26 cellular contexts compared by ENCODE assay signal in the genomic region with DNA sequence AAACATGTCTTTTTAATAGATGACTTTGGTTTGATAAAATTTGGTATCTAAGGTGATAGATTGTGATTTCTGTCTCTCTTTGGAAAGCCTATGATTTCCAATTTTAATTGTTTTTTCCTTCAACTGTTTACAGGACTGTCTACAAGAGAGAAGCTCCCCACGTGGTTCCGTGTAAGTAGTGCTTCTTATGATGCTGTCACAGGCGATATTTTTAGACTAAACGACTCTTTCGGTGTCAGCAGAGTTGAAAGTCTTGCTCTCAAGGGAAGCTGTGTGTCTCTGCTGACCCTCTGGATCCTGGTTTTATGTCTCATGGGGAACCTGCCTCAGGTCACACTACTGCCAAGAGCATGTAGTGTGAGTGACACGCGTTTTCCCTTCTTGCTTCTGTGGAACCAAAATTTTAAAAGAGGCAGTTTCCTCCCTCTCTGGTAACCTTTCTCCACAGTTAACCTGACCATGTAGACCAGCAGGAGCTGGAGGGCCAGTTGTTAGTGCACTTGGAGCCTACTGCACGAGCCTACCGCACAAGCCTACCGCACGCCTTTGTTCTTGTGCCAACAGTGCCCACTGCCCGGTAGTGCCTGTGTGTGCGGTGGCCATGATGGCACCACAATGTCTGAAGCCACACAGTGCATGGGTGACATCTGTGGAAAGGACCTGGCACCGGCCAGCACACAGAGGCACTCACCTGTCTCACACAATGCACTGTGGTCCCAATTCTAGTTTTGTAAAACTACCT.
"Had no signal": no experiment of that assay in that cellular context is flagged by ENCODE, and none has a peak within 500 bp of the region (broad histone marks: within the 10 kb centered on the region; RNA-seq: fewer than 3 reads in every experiment).

No MANE protein-coding gene starts in this region.

- FAIRE-seq: bronchial epithelial cell, TTC549 had no signal

- H3K4me1 ChIP-seq: ascending aorta, body of pancreas, Peyer's patch had no signal

- ATAC-seq: activated CD8-positive, alpha-beta memory T cell treated with anti-CD3 and anti-CD28 coated beads, Interleukin-2, amount 10 ng/mL, durations not matched to agents 7 days and 5 days; activated naive CD4-positive, alpha-beta T cell treated with anti-CD3 and anti-CD28 coated beads, Interleukin-2, amount 50 U/mL, for 72 hours; activated naive CD8-positive, alpha-beta T cell treated with anti-CD3 and anti-CD28 coated beads, Interleukin-2, amount 50 U/mL, for 24 hours; activated T-cell treated with anti-CD3 and anti-CD28 coated beads, Interleukin-2, amount 50 U/mL, for 4 hours; body of pancreas; T-helper 17 cell had no signal

- H3K27ac ChIP-seq: ascending aorta, body of pancreas, Peyer's patch had no signal

- H3K36me3 ChIP-seq: ascending aorta, Peyer's patch had no signal

- H3K9me3 ChIP-seq: ascending aorta, body of pancreas, Peyer's patch had no signal

- H3K27me3 ChIP-seq: ascending aorta, body of pancreas, Peyer's patch had no signal

- DNase-seq: activated B cell treated with CpG ODN at 0.5 μM for 24 hours; activated CD4-positive, alpha-beta T cell treated with anti-CD3 and anti-CD28 coated beads for 1 hour; activated CD4-positive, alpha-beta T cell treated with anti-CD3 and anti-CD28 coated beads, Interleukin-2, amount 10 ng/mL, durations not matched to agents 24 days and 14 days; activated CD4-positive, alpha-beta T cell treated with anti-CD3 and anti-CD28 coated beads, Interleukin-2, amount 50 U/mL, for 48 hours; activated CD8-positive, alpha-beta memory T cell treated with anti-CD3 and anti-CD28 coated beads, Interleukin-2, amount 10 ng/mL, durations not matched to agents 7 days and 5 days; activated effector memory CD4-positive, alpha-beta T cell treated with anti-CD3 and anti-CD28 coated beads, Interleukin-2, amount 50 U/mL, for 16 hours; activated naive CD4-positive, alpha-beta T cell treated with Interleukin-2 at 50 U/mL for 16 hours; activated naive CD8-positive, alpha-beta T cell treated with anti-CD3 and anti-CD28 coated beads, Interleukin-2, amount 50 U/mL, for 24 hours; activated T-cell treated with anti-CD3 and anti-CD28 coated beads, Interleukin-2, amount 50 U/mL, for 4 hours; amniotic stem cell; body of pancreas; KG1; NCI-H146; NCI-H1930; NCI-H2171 treated with DMSO at 0.1 percent for 48 hours; NCI-H345; NCI-H510A; NCI-H526 treated with DMSO at 0.1 percent for 48 hours; Peyer's patch; SIG-M5; T-helper 17 cell; T-helper 9 cell had no signal

- H3K4me3 ChIP-seq: ascending aorta, body of pancreas, Peyer's patch had no signal
